Comparison of ENCODE assay signal across 9 cellular contexts in genomic region chr6:16031278-16031981, GRCh38.
"Had no signal": no experiment of that assay in that cellular context is flagged by ENCODE, and none has a peak within 500 bp of the region (broad histone marks: within the 10 kb centered on the region; RNA-seq: fewer than 3 reads in every experiment).

No MANE protein-coding gene starts in this region.

- DNase-seq: activated CD4-positive, alpha-beta T cell treated with anti-CD3 and anti-CD28 coated beads for 1 hour; activated CD4-positive, alpha-beta T cell treated with anti-CD3 and anti-CD28 coated beads, Interleukin-2, amount 50 U/mL, for 48 hours; activated naive CD4-positive, alpha-beta T cell treated with anti-CD3 and anti-CD28 coated beads, Interleukin-2, amount 10 ng/mL, durations not matched to agents 7 days and 5 days; gastrocnemius medialis; hippocampal formation; kidney; left lung; mammary epithelial cell; naive B cell had no signal

- H3K4me3 ChIP-seq: gastrocnemius medialis, left lung had no signal
